ENCODE assay signal across 28 cellular contexts in the genomic region with DNA sequence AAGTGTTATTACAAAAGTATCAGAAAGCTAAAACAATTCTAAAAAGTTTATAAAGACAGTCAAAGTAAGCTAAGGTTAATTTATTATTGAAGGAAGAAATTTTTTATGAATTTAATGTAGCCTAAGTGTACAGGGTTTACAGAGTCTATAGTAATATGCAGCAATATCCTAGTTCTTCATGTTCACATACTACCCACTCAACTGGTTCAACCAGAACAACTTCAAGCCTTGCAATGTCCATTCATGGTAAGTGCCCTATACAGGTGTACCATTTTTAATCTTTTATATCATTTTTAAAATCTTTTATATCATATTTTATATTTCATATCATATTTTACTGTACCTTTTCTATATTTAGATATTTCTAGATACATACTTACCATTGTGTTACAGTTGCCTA. TPM values are rescaled to one million over a fixed set of nuclear protein-coding genes. Genes with fewer than 3 reads are reported as not detected.
"Had no signal": no experiment of that assay in that cellular context is flagged by ENCODE, and none has a peak within 500 bp of the region (broad histone marks: within the 10 kb centered on the region; RNA-seq: fewer than 3 reads in every experiment).

No MANE protein-coding gene starts in this region.

- H3K36me3 Mint-ChIP-seq: natural killer cell; stimulated activated naive B cell treated with anti-CD40 and anti-IgM and Interleukin-4, amounts not matched to agents 10 μg/mL and 1 μg/mL and 100 μg/mL, for 72 hours had no signal

- H3K4me1 Mint-ChIP-seq: natural killer cell; nephron progenitor cell; neural progenitor cell; stimulated activated naive B cell treated with anti-CD40 and anti-IgM and Interleukin-4, amounts not matched to agents 10 μg/mL and 1 μg/mL and 100 μg/mL, for 72 hours had no signal

- H3K27me3 Mint-ChIP-seq: progenitor cell of endocrine pancreas had no signal

- H3K9ac ChIP-seq: neural progenitor cell had no signal

- H3K4me3 ChIP-seq: left lung, lower lobe of right lung, neural progenitor cell, right atrium auricular region, right lobe of liver, stomach, suprapubic skin, thoracic aorta, tibial artery, upper lobe of right lung had no signal

- H3K4me3 Mint-ChIP-seq: natural killer cell; nephron progenitor cell; neural progenitor cell; stimulated activated naive B cell treated with anti-CD40 and anti-IgM and Interleukin-4, amounts not matched to agents 10 μg/mL and 1 μg/mL and 100 μg/mL, for 72 hours had no signal

- H3K9me3 ChIP-seq: lower lobe of right lung, neutrophil, right lobe of liver, suprapubic skin, thoracic aorta, upper lobe of right lung had no signal

- H3K27me3 ChIP-seq: left lung, neural progenitor cell, neutrophil, right atrium auricular region, stomach, suprapubic skin, tibial artery, upper lobe of right lung had no signal

- H3K27ac Mint-ChIP-seq: natural killer cell; nephron progenitor cell; neural progenitor cell; progenitor cell of endocrine pancreas; stimulated activated naive B cell treated with anti-CD40 and anti-IgM and Interleukin-4, amounts not matched to agents 10 μg/mL and 1 μg/mL and 100 μg/mL, for 72 hours had no signal

- FAIRE-seq: keratinocyte, urothelium cell line had no signal

- ATAC-seq: left colon; left lung; lower lobe of right lung; natural killer cell; right lobe of liver; stimulated activated naive B cell treated with anti-CD40 and anti-IgM and Interleukin-4, amounts not matched to agents 10 μg/mL and 1 μg/mL and 100 μg/mL, for 72 hours; stimulated activated naive CD8-positive, alpha-beta T cell treated with anti-CD3 and anti-CD28 coated beads, Interleukin-15, Interleukin-2, amounts not matched to agents 100 U/mL and 50 U/mL, for 24 hours; upper lobe of right lung had no signal

- H3K4me1 ChIP-seq: left lung, lower lobe of right lung, neural progenitor cell, right atrium auricular region, right lobe of liver, stomach, suprapubic skin, upper lobe of right lung had no signal

- H3K27ac ChIP-seq: left lung, lower lobe of right lung, neural progenitor cell, neutrophil, right atrium auricular region, right lobe of liver, stomach, suprapubic skin, thoracic aorta, tibial artery, upper lobe of right lung had no signal

- DNase-seq: hippocampal formation; left colon; left lung; lower lobe of right lung; mammary epithelial cell; mesenchymal stem cell; natural killer cell; nephron progenitor cell; occipital lobe; right lobe of liver; stimulated activated CD4-positive, alpha-beta T cell treated with anti-CD3 and anti-CD28 coated beads, Interleukin-12 subunit alpha, Interleukin-12 subunit beta, amount 100 ng/mL, for 4 hours; stimulated activated CD4-positive, alpha-beta T cell treated with anti-CD3 and anti-CD28 coated beads, Interleukin-15, amount 100 ng/mL, for 24 hours; stimulated activated CD4-positive, alpha-beta T cell treated with anti-CD3 and anti-CD28 coated beads, Interleukin-2, amount 100 ng/mL, for 24 hours; stimulated activated CD4-positive, alpha-beta T cell treated with anti-CD3 and anti-CD28 coated beads, Interleukin-4, amount 100 ng/mL, for 1 hour; stimulated activated naive B cell treated with anti-CD40 and anti-IgM and Interleukin-4, amounts not matched to agents 10 μg/mL and 1 μg/mL and 100 μg/mL, for 72 hours; stimulated activated naive CD8-positive, alpha-beta T cell treated with anti-CD3 and anti-CD28 coated beads, Interleukin-15, Interleukin-2, amounts not matched to agents 100 U/mL and 50 U/mL, for 24 hours; stomach; tibial artery; trophoblast cell; upper lobe of right lung had no signal

- H3K36me3 ChIP-seq: left lung, lower lobe of right lung, neural progenitor cell, neutrophil, right atrium auricular region, right lobe of liver, stomach, suprapubic skin, thoracic aorta, tibial artery, upper lobe of right lung had no signal

- H2AFZ ChIP-seq: neural progenitor cell had no signal

- H3K4me2 ChIP-seq: neural progenitor cell had no signal

RNA-seq across cellular contexts. Expression of a gene that starts 34.3 kb away (rescaled TPM):
- total RNA-seq: natural killer cell had no signal

RNA-seq across cellular contexts. Expression of a gene that starts 35.8 kb away (rescaled TPM):
- total RNA-seq: natural killer cell had no signal
